ENCODE assay signal across 8 cellular contexts in the genomic region with DNA sequence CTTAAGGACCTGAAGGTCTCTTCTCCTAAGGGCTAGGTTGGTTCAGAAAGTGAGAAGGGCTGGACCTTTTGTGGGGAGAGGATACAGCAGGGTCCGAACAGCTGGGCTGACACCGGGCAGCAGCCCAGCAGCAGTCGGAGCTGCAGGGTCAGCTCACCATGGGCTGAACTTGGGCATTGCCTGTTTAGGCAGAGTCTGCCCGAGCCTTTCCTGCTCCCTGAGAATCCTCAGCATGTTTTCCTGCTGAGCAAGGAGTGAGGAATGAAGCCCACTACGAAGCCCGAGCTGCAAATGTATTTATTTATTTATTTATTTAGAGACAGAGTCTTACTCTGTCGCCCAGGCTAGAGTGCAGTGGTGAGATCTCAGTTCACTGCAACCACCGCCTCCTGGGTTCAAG.
A peak's percentile ranks its signal among the peaks of the same experiment; 100 is the strongest.
DNase-seq lines count a peak whose midpoint lies in the region; ATAC-seq and TF ChIP-seq lines count a peak whose summit lies in the region.

No MANE protein-coding gene starts in this region.

- H3K27ac ChIP-seq in heart right ventricle (peak overlapping the region in 9 of 10 donors; percentile 25 to 79 (median 57)), sigmoid colon (peak overlapping the region; percentile 68 to 81 (median 73))

- H3K36me3 Mint-ChIP-seq in T-helper 17 cell (ENCODE audit: low read depth): no peaks in the 10 kb centered on the region

- TF ChIP-seq CTCF in heart right ventricle (IDR thresholded peaks at IDR 0.05) (no peak), sigmoid colon (IDR thresholded peaks at IDR 0.05) (no peak)

- TF ChIP-seq EP300 in sigmoid colon (IDR thresholded peaks at IDR 0.05): no peak

- H3K4me3 ChIP-seq in heart right ventricle: no peak overlapping the region
- H3K4me3 ChIP-seq in sigmoid colon: no peak overlapping the region

- 66 to 67% methylated on average over 8 of the region's 8 CpGs for WGBS in heart right ventricle, 2 donors
- WGBS in sigmoid colon, 2 donors: 69 to 81% methylated on average over 8 of the region's 8 CpGs

- H3K4me1 Mint-ChIP-seq in T-helper 17 cell: peaks cover 18% of the 10 kb centered on the region

- peaks cover 0 to 3% (median 0%) of the 10 kb centered on the region in 9 donors for H3K36me3 ChIP-seq in heart right ventricle
- no peaks in the 10 kb centered on the region for H3K36me3 ChIP-seq in sigmoid colon

- peak overlapping the region; percentile 29 for H3K27ac Mint-ChIP-seq in T-helper 17 cell

- no peaks in the 10 kb centered on the region for H3K27me3 Mint-ChIP-seq in T-helper 17 cell

- H3K4me3 Mint-ChIP-seq in T-helper 17 cell: no peak overlapping the region

- no peaks in the 10 kb centered on the region for H3K27me3 ChIP-seq in heart right ventricle
- no peaks in the 10 kb centered on the region for H3K27me3 ChIP-seq in sigmoid colon

- H3K9me3 ChIP-seq in T-helper 17 cell (ENCODE audit: control insufficient read depth, low read length, poor library complexity, severe bottlenecking) (no peaks in the 10 kb centered on the region), heart right ventricle (no peaks in the 10 kb centered on the region), sigmoid colon (no peaks in the 10 kb centered on the region)

- DNase-seq in Daoy (ENCODE audit: low read depth) (peak; percentile 51), T-helper 17 cell (no peak), heart right ventricle (no peak), sigmoid colon (no peak), medulla oblongata (ENCODE audit: extremely low spot score) (no peak), putamen (ENCODE audit: low spot score) (no peak), NCI-H748 (lab: John Stamatoyannopoulos, UW; ENCODE audit: unreplicated experiment) (no peak)

- peaks cover 4 to 74% (median 30%) of the 10 kb centered on the region in 9 donors for H3K4me1 ChIP-seq in heart right ventricle
- peaks cover 0 to 34% (median 18%) of the 10 kb centered on the region in 4 donors for H3K4me1 ChIP-seq in sigmoid colon

- ATAC-seq in T-helper 17 cell: no peak
- ATAC-seq in heart right ventricle: peak in 4 of 8 donors; percentile 18 to 32 (median 24)
- no peak for ATAC-seq in HG03097 (IDR thresholded peaks at IDR 0.05; ENCODE audit: low FRiP score, unreplicated experiment)

- intact Hi-C loops in heart right ventricle (cut with DNase I): no loop called here
- intact Hi-C loops in sigmoid colon (cut with DNase I): loop anchor here (10.0 kb wide), 1 partner anchor 80 kb away; a partner anchor contains a TSS

- TF ChIP-seq POLR2A in sigmoid colon (IDR thresholded peaks at IDR 0.05): no peak
